In the genomic region with DNA sequence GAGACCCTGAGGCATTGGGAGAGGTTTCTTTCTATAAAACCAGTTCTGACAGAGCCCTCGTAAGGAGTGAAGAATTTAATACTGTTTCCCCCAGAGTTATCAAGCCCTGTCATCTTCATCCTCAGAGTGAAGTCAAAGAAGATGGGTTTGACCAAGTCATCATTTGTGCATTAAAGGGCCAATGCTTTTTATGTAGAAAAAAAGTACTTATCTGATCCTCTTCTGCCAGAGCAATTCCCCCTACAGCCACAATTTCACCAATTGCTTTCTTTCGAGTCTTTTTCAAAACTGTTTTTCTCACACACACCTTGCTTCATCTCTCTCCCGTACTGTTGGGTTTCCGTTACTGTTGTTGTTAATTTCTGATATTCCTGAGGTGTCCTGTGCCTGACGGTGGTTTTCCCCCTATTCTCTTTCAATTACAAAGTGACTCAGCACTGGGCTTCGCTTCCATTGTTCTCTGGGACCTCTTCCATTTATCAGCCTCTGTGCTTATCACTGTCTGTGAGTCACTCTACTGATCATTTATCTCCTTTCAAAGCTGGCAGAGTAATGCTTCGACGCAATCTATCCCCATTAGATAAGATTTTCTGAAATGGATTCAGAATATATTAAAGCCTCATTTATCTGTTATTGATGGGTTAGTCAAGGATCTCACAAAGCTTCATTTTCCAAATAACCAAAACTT, we compare ENCODE assay signal across 23 cellular contexts.
DNase-seq lines count a peak whose midpoint lies in the region; ATAC-seq, FAIRE-seq and TF ChIP-seq lines count a peak whose summit lies in the region.
"Had no signal": no experiment of that assay in that cellular context is flagged by ENCODE, and none has a peak within 500 bp of the region (broad histone marks: within the 10 kb centered on the region; RNA-seq: fewer than 3 reads in every experiment).

No MANE protein-coding gene starts in this region.

- no peak overlapping the region for H3K9ac ChIP-seq in HUES48 (ENCODE audit: low read depth, low read length)
- H3K9ac ChIP-seq: parathyroid adenoma had no signal

- no peak for ATAC-seq in mucosa of descending colon
- ATAC-seq: activated T-helper 17 cell treated with anti-CD3 and anti-CD28 coated beads, Interleukin-2, amount 50 U/mL, for 72 hours had no signal

- H3K27me3 ChIP-seq in HUES48 (ENCODE audit: control insufficient read depth, insufficient read depth, low read length) = no peaks in the 10 kb centered on the region
- no peaks in the 10 kb centered on the region for H3K27me3 ChIP-seq in bronchial epithelial cell (ENCODE audit: control insufficient read depth, insufficient read depth, low read length)
- H3K27me3 ChIP-seq: esophagus squamous epithelium had no signal

- H3K9me3 ChIP-seq in HUES48 (ENCODE audit: control insufficient read depth, insufficient read depth, low read length) (no peaks in the 10 kb centered on the region), mucosa of descending colon (no peaks in the 10 kb centered on the region)
- H3K9me3 ChIP-seq: esophagus squamous epithelium had no signal

- H3K27ac ChIP-seq in HUES48 (ENCODE audit: low read depth, low read length) = peak overlapping the region; percentile 43
- H3K27ac ChIP-seq: esophagus squamous epithelium, HL-60, parathyroid adenoma had no signal

- H3K36me3 Mint-ChIP-seq in osteocyte (ENCODE audit: unreplicated experiment) = no peaks in the 10 kb centered on the region
- H3K36me3 Mint-ChIP-seq: immature natural killer cell, naive B cell had no signal

- H3K4me3 Mint-ChIP-seq in osteocyte (ENCODE audit: unreplicated experiment) = no peak overlapping the region
- H3K4me3 Mint-ChIP-seq: activated T-helper 17 cell treated with anti-CD3 and anti-CD28 coated beads, Interleukin-2, amount 50 U/mL, for 72 hours; immature natural killer cell; naive B cell had no signal

- H3K4me1 ChIP-seq in HUES48 (ENCODE audit: control insufficient read depth, insufficient read depth, low read length) = peaks cover 17% of the 10 kb centered on the region; the same call in 1 of the 2 replicates
- no peaks in the 10 kb centered on the region for H3K4me1 ChIP-seq in mucosa of descending colon (ENCODE audit: low read depth)
- H3K4me1 ChIP-seq: esophagus squamous epithelium, parathyroid adenoma had no signal

- no peaks in the 10 kb centered on the region for H3K27me3 Mint-ChIP-seq in osteocyte (ENCODE audit: unreplicated experiment)
- H3K27me3 Mint-ChIP-seq: activated T-helper 17 cell treated with anti-CD3 and anti-CD28 coated beads, Interleukin-2, amount 50 U/mL, for 72 hours; naive B cell had no signal

- intact Hi-C loops in mucosa of descending colon (cut with DNase I, micrococcal nuclease) = no loop called here

- no peaks in the 10 kb centered on the region for H3K36me3 ChIP-seq in HUES48 (ENCODE audit: control insufficient read depth, insufficient read depth, low read length)
- H3K36me3 ChIP-seq in bronchial epithelial cell (ENCODE audit: control insufficient read depth, insufficient read depth, low read length) = no peaks in the 10 kb centered on the region
- H3K36me3 ChIP-seq in mucosa of descending colon (ENCODE audit: low read depth) = no peaks in the 10 kb centered on the region
- H3K36me3 ChIP-seq: esophagus squamous epithelium had no signal

- H3K27ac Mint-ChIP-seq in osteocyte (ENCODE audit: unreplicated experiment) = no peak overlapping the region
- H3K27ac Mint-ChIP-seq: activated T-helper 17 cell treated with anti-CD3 and anti-CD28 coated beads, Interleukin-2, amount 50 U/mL, for 72 hours; immature natural killer cell had no signal

- FAIRE-seq in bronchial epithelial cell (lab: Jason Lieb, UNC) = peak; percentile 7
- FAIRE-seq: G401.6 had no signal

- DNase-seq in A172 (ENCODE audit: low spot score) (peak; percentile 92), bronchial epithelial cell (ENCODE audit: low read depth) (no peak), iris pigment epithelial cell (ENCODE audit: low read depth) (peak; percentile 7), mucosa of descending colon (no peak), osteocyte (ENCODE audit: extremely low spot score, unreplicated experiment) (no peak)
- no peak for DNase-seq in activated effector memory CD4-positive, alpha-beta T cell treated with Interleukin-2 at 50 U/mL for 16 hours
- no peak for DNase-seq in stimulated activated CD8-positive, alpha-beta memory T cell treated with anti-CD3 and anti-CD28 coated beads, Interleukin-4, amount 100 ng/mL, for 48 hours
- DNase-seq: C1 segment of cervical spinal cord; caudate nucleus; esophagus squamous epithelium; immature natural killer cell; KG1; naive B cell; NCI-H2081; NCI-H524; RPMI8226; stimulated activated CD4-positive, alpha-beta T cell treated with anti-CD3 and anti-CD28 coated beads, Interleukin-4, amount 100 ng/mL, for 1 hour had no signal

- H3K9me3 Mint-ChIP-seq in osteocyte (ENCODE audit: unreplicated experiment) = peaks cover 4% of the 10 kb centered on the region
- H3K9me3 Mint-ChIP-seq: activated T-helper 17 cell treated with anti-CD3 and anti-CD28 coated beads, Interleukin-2, amount 50 U/mL, for 72 hours; naive B cell had no signal

- H3K4me3 ChIP-seq in HUES48 (ENCODE audit: low read depth, low read length) (no peak overlapping the region), bronchial epithelial cell (ENCODE audit: low read depth, low read length) (no peak overlapping the region), mucosa of descending colon (no peak overlapping the region)
- H3K4me3 ChIP-seq: esophagus squamous epithelium, lung had no signal

- TF ChIP-seq CTCF in bronchial epithelial cell (IDR thresholded peaks at IDR 0.05; ENCODE audit: insufficient read depth, low read length, severe bottlenecking) = no peak
- TF ChIP-seq CTCF in mucosa of descending colon (IDR thresholded peaks at IDR 0.05) = no peak
- no peak for TF ChIP-seq CTCF in osteocyte (IDR thresholded peaks at IDR 0.05)

- no peaks in the 10 kb centered on the region for H3K4me1 Mint-ChIP-seq in osteocyte (ENCODE audit: unreplicated experiment)
- H3K4me1 Mint-ChIP-seq: activated T-helper 17 cell treated with anti-CD3 and anti-CD28 coated beads, Interleukin-2, amount 50 U/mL, for 72 hours; immature natural killer cell; naive B cell had no signal

Comparison
In these comparisons a context has a peak if more than half of its experiments do, and no peak if none do; other contexts are left out.
1. DNase-seq: peak in A172 (single experiment) and iris pigment epithelial cell (single experiment); none in bronchial epithelial cell (single experiment), activated effector memory CD4-positive, alpha-beta T cell treated with Interleukin-2 at 50 U/mL for 16 hours (single experiment), stimulated activated CD8-positive, alpha-beta memory T cell treated with anti-CD3 and anti-CD28 coated beads, Interleukin-4, amount 100 ng/mL, for 48 hours (single experiment), mucosa of descending colon (0 of 3) and osteocyte (single experiment).